Comparison of ENCODE assay signal across 14 cellular contexts in genomic region chr2:348517-348916, GRCh38.
"Had no signal": no experiment of that assay in that cellular context is flagged by ENCODE, and none has a peak within 500 bp of the region (broad histone marks: within the 10 kb centered on the region; RNA-seq: fewer than 3 reads in every experiment).

No MANE protein-coding gene starts in this region.

- H3K4me2 ChIP-seq: neural progenitor cell, smooth muscle cell had no signal

- H3K27me3 ChIP-seq: colonic mucosa, transverse colon had no signal

- H3K4me1 ChIP-seq: colonic mucosa, neural progenitor cell, pancreas, transverse colon had no signal

- H3K27ac ChIP-seq: cardiac muscle cell, colonic mucosa, neural progenitor cell, pancreas, transverse colon had no signal

- H3K4me3 ChIP-seq: cardiac muscle cell, colonic mucosa, neural progenitor cell, pancreas, smooth muscle cell, transverse colon had no signal

- H3K36me3 ChIP-seq: cardiac muscle cell, colonic mucosa, neural progenitor cell, pancreas, transverse colon had no signal

- ATAC-seq: stimulated activated effector memory CD8-positive, alpha-beta T cell treated with anti-CD3 and anti-CD28 coated beads, Interleukin-12 subunit alpha, Interleukin-12 subunit beta, amount 100 ng/mL, for 72 hours; T-helper 17 cell had no signal

- H3K9me3 ChIP-seq: colonic mucosa, pancreas, transverse colon had no signal

- H3K9ac ChIP-seq: neural progenitor cell had no signal

- FAIRE-seq: endothelial cell of umbilical vein, TTC549 had no signal

- DNase-seq: activated B cell treated with CpG ODN at 0.5 μM for 24 hours; activated CD4-positive, alpha-beta T cell treated with anti-CD3 and anti-CD28 coated beads, Interleukin-2, amount 50 U/mL, for 1 hour; colonic mucosa; hippocampal formation; pancreas; retina; T-helper 17 cell; transverse colon had no signal

- H2AFZ ChIP-seq: neural progenitor cell had no signal
